ENCODE assay signal across 27 cellular contexts in genomic region chr14:51625170-51625569, GRCh38. TPM values are rescaled to one million over a fixed set of nuclear protein-coding genes. Genes with fewer than 3 reads are reported as not detected.
A peak's percentile ranks its signal among the peaks of the same experiment; 100 is the strongest.
DNase-seq lines count a peak whose midpoint lies in the region; ATAC-seq, FAIRE-seq and TF ChIP-seq lines count a peak whose summit lies in the region.
"Had no signal": no experiment of that assay in that cellular context is flagged by ENCODE, and none has a peak within 500 bp of the region (broad histone marks: within the 10 kb centered on the region; RNA-seq: fewer than 3 reads in every experiment).

No MANE protein-coding gene starts in this region.

- WGBS in GM12878 (ENCODE audit: insufficient coverage, insufficient replicate concordance, low lambda C conversion rate, missing lambda C conversion rate) = 0% methylated on average over 1 of the region's 1 CpG

- SMC1A ChIA-PET in GM12878 (lab: Charles Lee; ENCODE audit: uncharacterized antibody, unreplicated experiment) = interaction anchor here (1.1 kb wide), 1 partner anchor 8 kb away, joined by 3 read pairs; no protein-coding TSS in a partner anchor

- H3K9ac ChIP-seq in MM.1S (ENCODE audit: low read length) (peak overlapping the region; percentile 47; the same call in 1 of the 2 replicates), GM12878 (ENCODE audit: control insufficient read depth, insufficient read depth, low read length) (no peak overlapping the region)
- H3K9ac ChIP-seq: BLaER1 treated with 17β-estradiol and CSF1 and Interleukin-3, amounts not matched to agents 10 nM and 100 nM had no signal

- DNase-seq in GM19239 (ENCODE audit: insufficient read length, low spot score) (no peak), MM.1S (peak; percentile 63), GM12878 (ENCODE audit: low read depth, low spot score) (no peak), OCI-M1 (lab: John Stamatoyannopoulos, UW) (no peak), dermis blood vessel endothelial cell (no peak)
- DNase-seq in activated CD4-positive, alpha-beta T cell treated with anti-CD3 and anti-CD28 coated beads, Interleukin-2, amount 10 ng/mL, durations not matched to agents 7 days and 5 days = no peak
- DNase-seq: ACHN; AML-193; BE2C; CD4-positive, alpha-beta T cell; CD8-positive, alpha-beta memory T cell; DMS 273 treated with DMSO at 0.1 percent for 48 hours; DMS79; EL; GDM1; GOT3; HFFc6 had no signal

- no peak overlapping the region for H3K4me3 Mint-ChIP-seq in activated CD4-positive, alpha-beta T cell treated with anti-CD3 and anti-CD28 coated beads, Interleukin-2, amount 10 ng/mL, durations not matched to agents 7 days and 5 days
- H3K4me3 Mint-ChIP-seq: CD14-positive monocyte; CD4-positive, alpha-beta T cell; CD8-positive, alpha-beta memory T cell; HFFc6 had no signal

- H3K79me2 ChIP-seq in ACC112 (ENCODE audit: control insufficient read depth, insufficient read depth, low read length, unreplicated experiment) (no peaks in the 10 kb centered on the region), MM.1S (ENCODE audit: low read length) (no peaks in the 10 kb centered on the region), GM12878 (ENCODE audit: control insufficient read depth, insufficient read depth, low read length) (no peaks in the 10 kb centered on the region)

- ATAC-seq in GM12878 (no peak; the same call in 2 of the 3 replicates), GM19023 (IDR thresholded peaks at IDR 0.05; ENCODE audit: unreplicated experiment) (no peak)

- H3K4me1 Mint-ChIP-seq in activated CD4-positive, alpha-beta T cell treated with anti-CD3 and anti-CD28 coated beads, Interleukin-2, amount 10 ng/mL, durations not matched to agents 7 days and 5 days = peaks cover 4% of the 10 kb centered on the region

- H3K4me1 ChIP-seq in ACC112 (ENCODE audit: control insufficient read depth, insufficient read depth, low read length, unreplicated experiment) (peaks cover 33% of the 10 kb centered on the region), MM.1S (ENCODE audit: low read length) (peaks cover 73% of the 10 kb centered on the region), GM12878 (ENCODE audit: control insufficient read depth, insufficient read depth, low read length) (peaks cover 26% of the 10 kb centered on the region)
- H3K4me1 ChIP-seq: HAP-1 had no signal

- TF ChIP-seq RAD21 in GM12878 (IDR thresholded peaks at IDR 0.05; ENCODE audit: insufficient read depth, low read depth, low read length) = no peak

- H2AFZ ChIP-seq in ACC112 (ENCODE audit: low read length, unreplicated experiment) (peak overlapping the region; percentile 58), MM.1S (ENCODE audit: low read length) (peak overlapping the region; percentile 33; the same call in 1 of the 2 replicates), GM12878 (ENCODE audit: control insufficient read depth, low read depth, low read length) (no peak overlapping the region)

- intact Hi-C loops in GM12878 (cut with micrococcal nuclease; ENCODE audit: unreplicated experiment) = no loop called here

- CTCF ChIA-PET in GM12878 (lab: Yijun Ruan, JAX) = interaction anchor here (0.7 to 1.2 kb wide), 2 partner anchors 15 to 22 kb away, joined by 3 read pairs; no protein-coding TSS in a partner anchor
- CTCF ChIA-PET in activated CD4-positive, alpha-beta T cell treated with anti-CD3 and anti-CD28 coated beads, Interleukin-2, amount 10 ng/mL, durations not matched to agents 7 days and 5 days (lab: Charles Lee) = interaction anchor here (1.3 kb wide), 1 partner anchor 10 kb away, joined by 4 read pairs; no protein-coding TSS in a partner anchor

- RAD21 ChIA-PET in GM12878 (lab: Charles Lee; ENCODE audit: unreplicated experiment) = no interaction called here

- H3K36me3 ChIP-seq in ACC112 (ENCODE audit: insufficient read depth, low read length) (peaks cover 4% of the 10 kb centered on the region; the same call in 1 of the 2 replicates), MM.1S (replicated peaks; ENCODE audit: insufficient read depth, low read length) (no peaks in the 10 kb centered on the region), GM12878 (ENCODE audit: control insufficient read depth in 2 of 2, insufficient read depth in 2 of 2, low read length in 1 of 2) (no peaks in the 10 kb centered on the region)
- H3K36me3 ChIP-seq: BE2C; BLaER1 treated with 17β-estradiol and CSF1 and Interleukin-3, amounts not matched to agents 10 nM and 100 nM; HAP-1 had no signal

- no peaks in the 10 kb centered on the region for H3K36me3 Mint-ChIP-seq in activated CD4-positive, alpha-beta T cell treated with anti-CD3 and anti-CD28 coated beads, Interleukin-2, amount 10 ng/mL, durations not matched to agents 7 days and 5 days (ENCODE audit: low read depth)
- H3K36me3 Mint-ChIP-seq: CD14-positive monocyte; CD8-positive, alpha-beta memory T cell had no signal

- no TSS peak for BruUV-seq in GM12878 (replicated peaks; lab: Mats Ljungman, UMichigan)

- H3K9me2 ChIP-seq in MM.1S (replicated peaks; ENCODE audit: insufficient read depth, low read length) = no peaks in the 10 kb centered on the region

- TF ChIP-seq CTCF in MM.1S (IDR thresholded peaks at IDR 0.05; ENCODE audit: low read length) (no peak), GM12878 (IDR thresholded peaks at IDR 0.05 in 2 of 3, conservative IDR thresholded peaks at IDR 0.05 in 1 of 3; ENCODE audit: control insufficient read depth in 2 of 3, extremely low read depth in 1 of 3, insufficient read depth in 1 of 3, low read depth in 3 of 3, low read length in 3 of 3) (no peak)

- H3K27ac ChIP-seq in ACC112 (ENCODE audit: low read depth, low read length) (no peak overlapping the region), MM.1S (ENCODE audit: low read length) (peak overlapping the region; percentile 95), GM12878 (ENCODE audit: control insufficient read depth, insufficient read depth) (no peak overlapping the region)
- H3K27ac ChIP-seq: 22Rv1; BLaER1 treated with 17β-estradiol and CSF1 and Interleukin-3, amounts not matched to agents 10 nM and 100 nM had no signal

- TF ChIP-seq EP300 in GM12878 (IDR thresholded peaks at IDR 0.05; ENCODE audit: borderline replicate concordance in 1 of 2, control insufficient read depth in 1 of 2, low read depth in 2 of 2, low read length in 2 of 2) = no peak; a peak in 1 of 4 replicates

- H3K27me3 ChIP-seq in ACC112 (ENCODE audit: insufficient read depth, low read length) = no peaks in the 10 kb centered on the region
- H3K27me3 ChIP-seq in MM.1S (replicated peaks; ENCODE audit: insufficient read depth, low read length) = no peaks in the 10 kb centered on the region
- no peaks in the 10 kb centered on the region for H3K27me3 ChIP-seq in GM12878 (replicated peaks in 1 of 2; ENCODE audit: control insufficient read depth in 2 of 2, insufficient read depth in 2 of 2, low read length in 1 of 2)
- H3K27me3 ChIP-seq: BE2C; BLaER1 treated with 17β-estradiol and CSF1 and Interleukin-3, amounts not matched to agents 10 nM and 100 nM had no signal

- FAIRE-seq in GM19239 (lab: Jason Lieb, UNC) = peak; percentile 23
- FAIRE-seq in GM12878 (lab: Jason Lieb, UNC) = no peak
- FAIRE-seq: A204.1, D721Med, GM12892, H54 had no signal

- no peak overlapping the region for H3K27ac Mint-ChIP-seq in activated CD4-positive, alpha-beta T cell treated with anti-CD3 and anti-CD28 coated beads, Interleukin-2, amount 10 ng/mL, durations not matched to agents 7 days and 5 days
- H3K27ac Mint-ChIP-seq: CD14-positive monocyte; CD4-positive, alpha-beta T cell; CD8-positive, alpha-beta memory T cell; HFFc6 had no signal

- POLR2A ChIA-PET in GM12878 (lab: Charles Lee) = no interaction called here
- POLR2A ChIA-PET in activated CD4-positive, alpha-beta T cell treated with anti-CD3 and anti-CD28 coated beads, Interleukin-2, amount 10 ng/mL, durations not matched to agents 7 days and 5 days (lab: Charles Lee) = no interaction called here

- H3K4me3 ChIP-seq in ACC112 (ENCODE audit: low read depth, low read length) (no peak overlapping the region), MM.1S (ENCODE audit: low read length) (no peak overlapping the region), GM12878 (no peak overlapping the region)
- H3K4me3 ChIP-seq: BLaER1 treated with 17β-estradiol and CSF1 and Interleukin-3, amounts not matched to agents 10 nM and 100 nM; HAP-1 had no signal

- no peak for TF ChIP-seq POLR2A in GM12878 (IDR thresholded peaks at IDR 0.05; ENCODE audit: low read depth, low read length)

- in situ Hi-C loops in GM12878 (cut with MboI) = no loop called here

- peaks cover 38% of the 10 kb centered on the region for H3F3A ChIP-seq in MM.1S (ENCODE audit: insufficient read depth, low read length)

- H4K20me1 ChIP-seq in MM.1S (ENCODE audit: insufficient read depth, low read length) = no peaks in the 10 kb centered on the region
- no peaks in the 10 kb centered on the region for H4K20me1 ChIP-seq in GM12878 (ENCODE audit: control insufficient read depth, insufficient read depth)
- H4K20me1 ChIP-seq: BLaER1 treated with 17β-estradiol and CSF1 and Interleukin-3, amounts not matched to agents 10 nM and 100 nM had no signal

- no peaks in the 10 kb centered on the region for H3K27me3 Mint-ChIP-seq in activated CD4-positive, alpha-beta T cell treated with anti-CD3 and anti-CD28 coated beads, Interleukin-2, amount 10 ng/mL, durations not matched to agents 7 days and 5 days

- peak overlapping the region; percentile 48 for H3K4me2 ChIP-seq in MM.1S (ENCODE audit: low read depth, low read length)
- peak overlapping the region; percentile 5; the same call in 1 of the 2 replicates for H3K4me2 ChIP-seq in GM12878 (ENCODE audit: control insufficient read depth, insufficient read depth)
- H3K4me2 ChIP-seq: BLaER1 treated with 17β-estradiol and CSF1 and Interleukin-3, amounts not matched to agents 10 nM and 100 nM had no signal

- H3K9me3 Mint-ChIP-seq in activated CD4-positive, alpha-beta T cell treated with anti-CD3 and anti-CD28 coated beads, Interleukin-2, amount 10 ng/mL, durations not matched to agents 7 days and 5 days = peaks cover 4% of the 10 kb centered on the region
- H3K9me3 Mint-ChIP-seq: CD4-positive, alpha-beta T cell; CD8-positive, alpha-beta memory T cell; HFFc6 had no signal

- H3K9me3 ChIP-seq in MM.1S (replicated peaks; ENCODE audit: insufficient read depth, low read length) (no peaks in the 10 kb centered on the region), GM12878 (replicated peaks; ENCODE audit: control insufficient read depth, insufficient read depth, low read length) (no peaks in the 10 kb centered on the region; the same call in 2 of the 3 replicates)
- H3K9me3 ChIP-seq: BE2C, HAP-1 had no signal

RNA-seq across cellular contexts. Expression of gene FRMD6, which starts 26.5 kb away (rescaled TPM):
- total RNA-seq in GM12878 (2013; cell fraction: nucleolus; rRNA removed) = 1.8 and 2.2 TPM in 2 replicates
- total RNA-seq in GM12878 (2014; rRNA removed) = 4.0 and 7.8 TPM in 2 replicates
- total RNA-seq in GM12878 (2014; rRNA removed; fragmentation: Illumina TruSeq; extraction: Trizol) = 3.5 and 5.5 TPM in 2 replicates
- total RNA-seq in GM12878 (2021) = 3.9 and 6.7 TPM in 2 replicates
- 1.0 TPM for polyA plus RNA-seq in GM12878 (2011; ENCODE audit: low read depth)
- polyA plus RNA-seq in GM12878 (2011; rRNA removed) = 0.76 and 0.86 TPM in 2 replicates
- polyA plus RNA-seq in GM12878 (2011; cell fraction: cytosol; rRNA removed) = 0.72 and 0.75 TPM in 2 replicates
- polyA plus RNA-seq in GM12878 (2011; cell fraction: nucleus; rRNA removed) = 0.70 and 1.2 TPM in 2 replicates
- 0.83 and 1.4 TPM in 2 replicates for polyA plus RNA-seq in GM12878 (2012)
- polyA plus RNA-seq in GM12878 (2014; fragmentation: Illumina TruSeq; extraction: Trizol) = 3.1 and 3.5 TPM in 2 replicates
- 1 to 10 TPM; 1.1 to 1.6 TPM for polyA plus RNA-seq in GM12878 (2014; fragmentation: Nextera tagmentation; extraction: Ambion mirVana)
- polyA plus RNA-seq in GM12878 (2014; rRNA removed) = 3.2 and 3.9 TPM in 2 replicates
- polyA plus RNA-seq in GM12878 (2016; fragmentation: Nextera tagmentation; extraction: Ambion mirVana) = 1 to 10 TPM; 5.2 to 6.6 TPM
- 2.1 and 2.6 TPM in 2 replicates for polyA minus RNA-seq in GM12878 (2011; rRNA and poly(A)+ RNA removed)
- 0.67 and 1.7 TPM in 2 replicates for polyA minus RNA-seq in GM12878 (2011; cell fraction: cytosol; rRNA and poly(A)+ RNA removed)
- polyA minus RNA-seq in GM12878 (2011; cell fraction: nucleus; rRNA and poly(A)+ RNA removed) = 0.60 and 2.5 TPM in 2 replicates
- 1 to 10 TPM; 3.3 to 4.1 TPM for total RNA-seq in activated CD4-positive, alpha-beta T cell treated with anti-CD3 and anti-CD28 coated beads, Interleukin-2, amount 10 ng/mL, durations not matched to agents 7 days and 5 days
- 125 and 228 TPM in 2 replicates for total RNA-seq in dermis blood vessel endothelial cell

Comparison
In these comparisons a context has a peak if more than half of its experiments do, and no peak if none do; other contexts are left out.
1. RNA of gene FRMD6, which starts 26.5 kb away (total RNA-seq): 125 to 228 TPM in dermis blood vessel endothelial cell; 1.8 to 7.8 TPM in GM12878 and 3.3 to 4.1 TPM in activated CD4-positive, alpha-beta T cell treated with anti-CD3 and anti-CD28 coated beads, Interleukin-2, amount 10 ng/mL, durations not matched to agents 7 days and 5 days; every median in the first group is over 10 times any median in the second.